Comparison of ENCODE assay signal across 21 cellular contexts in the genomic region with DNA sequence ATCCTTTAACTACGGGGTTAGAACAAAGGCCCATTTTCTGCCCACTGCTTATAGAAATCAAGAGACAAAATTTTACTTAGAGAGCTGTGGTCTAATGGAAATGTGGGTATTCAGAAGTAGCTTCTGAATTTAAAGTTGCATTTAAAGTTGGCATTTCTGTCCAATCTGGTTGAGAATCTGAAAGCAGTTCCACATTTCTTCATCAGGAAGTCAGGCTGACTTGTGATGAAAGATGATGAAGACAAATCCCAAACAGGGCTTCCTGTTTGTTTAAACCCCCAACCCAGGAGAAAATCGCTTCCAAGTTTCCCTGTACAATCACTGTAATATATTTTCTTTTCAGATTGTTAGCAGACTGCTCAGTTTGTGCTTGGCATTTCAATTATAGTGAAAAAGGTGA.
DNase-seq lines count a peak whose midpoint lies in the region; ATAC-seq and TF ChIP-seq lines count a peak whose summit lies in the region.
"Had no signal": no experiment of that assay in that cellular context is flagged by ENCODE, and none has a peak within 500 bp of the region (broad histone marks: within the 10 kb centered on the region; RNA-seq: fewer than 3 reads in every experiment).

No MANE protein-coding gene starts in this region.

- peaks cover 40% of the 10 kb centered on the region for H3K4me1 Mint-ChIP-seq in mesothelial cell of epicardium
- H3K4me1 Mint-ChIP-seq: activated T-helper 17 cell treated with anti-CD3 and anti-CD28 coated beads, Interleukin-2, amount 50 U/mL, for 72 hours; memory B cell had no signal

- no peaks in the 10 kb centered on the region for H3K9me3 ChIP-seq in BLaER1 treated with 17β-estradiol and CSF1 and Interleukin-3, amounts not matched to agents 10 nM and 100 nM (replicated peaks in 1 of 11)
- no peaks in the 10 kb centered on the region for H3K9me3 ChIP-seq in spleen

- H3K9me3 Mint-ChIP-seq in mesothelial cell of epicardium, result peaks cover 9% of the 10 kb centered on the region
- H3K9me3 Mint-ChIP-seq: activated T-helper 17 cell treated with anti-CD3 and anti-CD28 coated beads, Interleukin-2, amount 50 U/mL, for 72 hours; CD4-positive, alpha-beta T cell; memory B cell; T-helper 2 cell treated with Interferon-gamma antibody and Interleukin-4, amounts not matched to agents 5 μg/mL and 100 μg/mL, for 36 hours had no signal

- ATAC-seq in GM21447 (IDR thresholded peaks at IDR 0.05; ENCODE audit: unreplicated experiment), result no peak
- ATAC-seq: activated T-helper 17 cell treated with anti-CD3 and anti-CD28 coated beads, Interleukin-2, amount 50 U/mL, for 72 hours; HepG2 had no signal

- peak overlapping the region in 10 of 11 experiments; percentile 21 to 67 (median 42); a peak in 19 of 22 replicates for H3K4me2 ChIP-seq in BLaER1 treated with 17β-estradiol and CSF1 and Interleukin-3, amounts not matched to agents 10 nM and 100 nM

- TF ChIP-seq CTCF in mesothelial cell of epicardium (IDR thresholded peaks at IDR 0.05; ENCODE audit: unreplicated experiment), result no peak
- TF ChIP-seq CTCF in spleen (IDR thresholded peaks at IDR 0.05 in 8 of 11, conservative IDR thresholded peaks at IDR 0.05 in 3 of 11), result no peak

- WGBS in spleen, 5 donors, result 16 to 30% (median 18%) methylated on average over 2 of the region's 2 CpGs

- peaks cover 1% of the 10 kb centered on the region for H3K36me3 Mint-ChIP-seq in mesothelial cell of epicardium
- H3K36me3 Mint-ChIP-seq: memory B cell had no signal

- H3K27ac ChIP-seq in BLaER1 treated with 17β-estradiol and CSF1 and Interleukin-3, amounts not matched to agents 10 nM and 100 nM, result peak overlapping the region in 3 of 11 experiments; percentile 4 to 25 (median 12); a peak in 4 of 22 replicates
- H3K27ac ChIP-seq in spleen, result no peak overlapping the region

- H3K36me3 ChIP-seq in BLaER1 treated with 17β-estradiol and CSF1 and Interleukin-3, amounts not matched to agents 10 nM and 100 nM, result no peaks in the 10 kb centered on the region
- no peaks in the 10 kb centered on the region for H3K36me3 ChIP-seq in spleen

- no peaks in the 10 kb centered on the region for H4K20me1 ChIP-seq in BLaER1 treated with 17β-estradiol and CSF1 and Interleukin-3, amounts not matched to agents 10 nM and 100 nM

- no peaks in the 10 kb centered on the region for H3K27me3 Mint-ChIP-seq in mesothelial cell of epicardium (ENCODE audit: low read depth)

- peak overlapping the region; percentile 67 for H3K27ac Mint-ChIP-seq in mesothelial cell of epicardium
- H3K27ac Mint-ChIP-seq: activated T-helper 17 cell treated with anti-CD3 and anti-CD28 coated beads, Interleukin-2, amount 50 U/mL, for 72 hours; CD4-positive, alpha-beta T cell; memory B cell; T-helper 2 cell treated with Interferon-gamma antibody and Interleukin-4, amounts not matched to agents 5 μg/mL and 100 μg/mL, for 36 hours had no signal

- in situ Hi-C loops in SK-MEL-5 (cut with HindIII; ENCODE audit: low pct_unique_long_range_greater_than_20kb, low sequenced_read_pairs), result no loop called here

- intact Hi-C loops in spleen (cut with DNase I; ENCODE audit: low total_unique reads), result no loop called here

- no peak overlapping the region for H3K4me3 Mint-ChIP-seq in mesothelial cell of epicardium
- H3K4me3 Mint-ChIP-seq: activated T-helper 17 cell treated with anti-CD3 and anti-CD28 coated beads, Interleukin-2, amount 50 U/mL, for 72 hours; CD4-positive, alpha-beta T cell; memory B cell; T-helper 2 cell treated with Interferon-gamma antibody and Interleukin-4, amounts not matched to agents 5 μg/mL and 100 μg/mL, for 36 hours had no signal

- no peak overlapping the region for H3K9ac ChIP-seq in BLaER1 treated with 17β-estradiol and CSF1 and Interleukin-3, amounts not matched to agents 10 nM and 100 nM

- DNase-seq in SK-MEL-5 (ENCODE audit: low read depth, low spot score), result peak; percentile 2
- DNase-seq in dermis blood vessel endothelial cell, result peak; percentile 56
- DNase-seq in mesothelial cell of epicardium (ENCODE audit: low spot score in 2 of 2, unreplicated experiment in 2 of 2), result no peak
- DNase-seq in spleen, result no peak
- no peak for DNase-seq in central memory CD4-positive, alpha-beta T cell
- DNase-seq in stimulated activated CD4-positive, alpha-beta T cell treated with anti-CD3 and anti-CD28 coated beads, Interleukin-4, amount 100 ng/mL, for 24 hours, result no peak
- DNase-seq: activated CD4-positive, CD25-positive, alpha-beta regulatory T cell treated with anti-CD3 and anti-CD28 coated beads, Interleukin-2, amount 50 U/mL, for 72 hours; amniotic stem cell; CD4-positive, alpha-beta T cell; DMS79 treated with DMSO at 0.1 percent for 48 hours; NCI-H187; NCI-H345; NK-92 treated with Interleukin-12 subunit alpha and Interleukin-12 subunit beta, amount 100 ng/mL, for 24 hours; stimulated activated CD4-positive, alpha-beta T cell treated with anti-CD3 and anti-CD28 coated beads, Interleukin-4, amount 100 ng/mL, for 1 hour; substantia nigra had no signal

- no peak overlapping the region for H3K4me3 ChIP-seq in BLaER1 treated with 17β-estradiol and CSF1 and Interleukin-3, amounts not matched to agents 10 nM and 100 nM
- no peak overlapping the region for H3K4me3 ChIP-seq in spleen

- no peak for TF ChIP-seq POLR2A in spleen (IDR thresholded peaks at IDR 0.05)

- H3K4me1 ChIP-seq in BLaER1 treated with 17β-estradiol and CSF1 and Interleukin-3, amounts not matched to agents 10 nM and 100 nM, result peaks cover 4 to 7% (median 6%) of the 10 kb centered on the region in 10 experiments; a peak in 12 of 20 replicates
- H3K4me1 ChIP-seq in spleen, result peaks cover 0 to 9% (median 5%) of the 10 kb centered on the region in 6 donors

- H3K27me3 ChIP-seq in BLaER1 treated with 17β-estradiol and CSF1 and Interleukin-3, amounts not matched to agents 10 nM and 100 nM, result no peaks in the 10 kb centered on the region
- no peaks in the 10 kb centered on the region for H3K27me3 ChIP-seq in spleen (replicated peaks in 1 of 7)

Comparison
In these comparisons a context has a peak if more than half of its experiments do, and no peak if none do; other contexts are left out.
1. DNase-seq: peak in SK-MEL-5 (single experiment) and dermis blood vessel endothelial cell (single experiment); none in mesothelial cell of epicardium (0 of 2), spleen (single experiment), central memory CD4-positive, alpha-beta T cell (single experiment) and stimulated activated CD4-positive, alpha-beta T cell treated with anti-CD3 and anti-CD28 coated beads, Interleukin-4, amount 100 ng/mL, for 24 hours (single experiment).